Comparison of ENCODE assay signal across 23 cellular contexts in genomic region chr15:56327721-56328502, GRCh38. TPM values are rescaled to one million over a fixed set of nuclear protein-coding genes. Genes with fewer than 3 reads are reported as not detected.
DNase-seq lines count a peak whose midpoint lies in the region; ATAC-seq and TF ChIP-seq lines count a peak whose summit lies in the region.
"Had no signal": no experiment of that assay in that cellular context is flagged by ENCODE, and none has a peak within 500 bp of the region (broad histone marks: within the 10 kb centered on the region; RNA-seq: fewer than 3 reads in every experiment).

No MANE protein-coding gene starts in this region.

- H3F3A ChIP-seq in PC-9 (ENCODE audit: insufficient read depth, low read depth) = no peaks in the 10 kb centered on the region

- no peak overlapping the region for H3K4me3 ChIP-seq in PC-9
- H3K4me3 ChIP-seq: colonic mucosa, lower lobe of right lung, right lobe of liver, SJSA1 had no signal

- ATAC-seq in GM21786 (IDR thresholded peaks at IDR 0.05; ENCODE audit: unreplicated experiment) = no peak
- ATAC-seq: effector memory CD8-positive, alpha-beta T cell; right lobe of liver; stimulated activated naive CD8-positive, alpha-beta T cell treated with anti-CD3 and anti-CD28 coated beads, Interleukin-15, Interleukin-2, amounts not matched to agents 100 U/mL and 50 U/mL, for 24 hours had no signal

- no peaks in the 10 kb centered on the region for H3K27me3 ChIP-seq in PC-9 (ENCODE audit: insufficient read depth, low read depth)
- H3K27me3 ChIP-seq: colonic mucosa, right lobe of liver, SJSA1 had no signal

- no peaks in the 10 kb centered on the region for H3K9me2 ChIP-seq in PC-9 (ENCODE audit: insufficient read depth)

- peak overlapping the region; percentile 64 for H3K27ac Mint-ChIP-seq in MCF 10A (ENCODE audit: low read depth, unreplicated experiment)
- H3K27ac Mint-ChIP-seq: effector memory CD8-positive, alpha-beta T cell; HFFc6; T-helper 1 cell treated with Interleukin-12 subunit alpha and Interleukin-12 subunit beta and Interleukin-4 antibody, amounts not matched to agents 30 μg/mL and 1 μg/mL, for 36 hours had no signal

- H3K4me1 Mint-ChIP-seq in MCF 10A (ENCODE audit: insufficient read depth, unreplicated experiment) = peaks cover 38% of the 10 kb centered on the region

- intact Hi-C loops in PC-9 (cut with micrococcal nuclease; ENCODE audit: unreplicated experiment) (loop anchor here (2.0 kb wide), 1 partner anchor 81 kb away; no protein-coding TSS in a partner anchor), MCF 10A (cut with micrococcal nuclease) (loop anchor here (2.0 kb wide), 1 partner anchor 79 kb away; no protein-coding TSS in a partner anchor)

- no peaks in the 10 kb centered on the region for H3K36me3 ChIP-seq in PC-9 (ENCODE audit: low read depth)
- H3K36me3 ChIP-seq: colonic mucosa, lower lobe of right lung, right lobe of liver, SJSA1 had no signal

- POLR2A ChIA-PET in PC-9 (lab: Charles Lee; ENCODE audit: unreplicated experiment) (interaction anchor here (0.6 kb wide), 1 partner anchor 170 kb away, joined by 7 read pairs; no protein-coding TSS in a partner anchor), MCF 10A (lab: Yijun Ruan, JAX) (interaction anchor here (0.6 to 2.2 kb wide), 8 partner anchors 10 to 40 kb away, joined by 3 to 17 read pairs (median 5); partner anchors contain the start of gene TEX9)

- peak overlapping the region; percentile 60 for H3K4me3 Mint-ChIP-seq in MCF 10A (ENCODE audit: unreplicated experiment)
- H3K4me3 Mint-ChIP-seq: effector memory CD8-positive, alpha-beta T cell; HFFc6; T-helper 1 cell treated with Interleukin-12 subunit alpha and Interleukin-12 subunit beta and Interleukin-4 antibody, amounts not matched to agents 30 μg/mL and 1 μg/mL, for 36 hours had no signal

- H3K9me3 Mint-ChIP-seq in MCF 10A (ENCODE audit: unreplicated experiment) = peaks cover 16% of the 10 kb centered on the region
- H3K9me3 Mint-ChIP-seq: HFFc6 had no signal

- no peaks in the 10 kb centered on the region for H3K4me1 ChIP-seq in PC-9 (replicated peaks; ENCODE audit: insufficient read depth)
- H3K4me1 ChIP-seq: colonic mucosa, lower lobe of right lung, right lobe of liver had no signal

- no peak overlapping the region for H3K27ac ChIP-seq in PC-9
- H3K27ac ChIP-seq: C4-2B, colonic mucosa, lower lobe of right lung, right lobe of liver, SJSA1 had no signal

- no TSS peak for BruUV-seq in PC-9 (replicated peaks; lab: Mats Ljungman, UMichigan)
- BruUV-seq in MCF 10A (replicated peaks; lab: Mats Ljungman, UMichigan) = no TSS peak

- no peak overlapping the region for H2AFZ ChIP-seq in PC-9

- H3K4me2 ChIP-seq in PC-9 = no peak overlapping the region

- no peaks in the 10 kb centered on the region for H3K27me3 Mint-ChIP-seq in MCF 10A (ENCODE audit: insufficient read depth, unreplicated experiment)

- no peaks in the 10 kb centered on the region for H4K20me1 ChIP-seq in PC-9 (ENCODE audit: insufficient read depth)

- H3K36me3 Mint-ChIP-seq in MCF 10A (ENCODE audit: insufficient read depth, unreplicated experiment) = peaks cover 12% of the 10 kb centered on the region

- H3K9me3 ChIP-seq in PC-9 (ENCODE audit: insufficient read depth, low read depth) = no peaks in the 10 kb centered on the region
- H3K9me3 ChIP-seq: colonic mucosa, lower lobe of right lung, right lobe of liver, SJSA1 had no signal

- CTCF ChIA-PET in PC-9 (lab: Charles Lee) (no interaction called here), MCF 10A (lab: Yijun Ruan, JAX) (interaction anchor here (0.6 to 1.1 kb wide), 5 partner anchors 12 to 82 kb away, joined by 3 to 5 read pairs (median 3); no protein-coding TSS in a partner anchor)

- no peak for TF ChIP-seq CTCF in PC-9 (conservative IDR thresholded peaks at IDR 0.05)
- TF ChIP-seq CTCF in MCF 10A (IDR thresholded peaks at IDR 0.05; ENCODE audit: unreplicated experiment) = no peak

- DNase-seq in H4 (ENCODE audit: low spot score) (peak; percentile 44), PC-9 (peak; percentile 47 to 78), MCF 10A (ENCODE audit: unreplicated experiment) (peak; percentile 98), myocyte (ENCODE audit: low read depth) (peak; percentile 8), NCI-H128 (lab: John Stamatoyannopoulos, UW; ENCODE audit: unreplicated experiment) (no peak), NCI-H226 (no peak)
- no peak for DNase-seq in NK-92 treated with Interleukin-12 subunit alpha and Interleukin-12 subunit beta, amount 100 ng/mL, for 24 hours (lab: John Stamatoyannopoulos, UW)
- DNase-seq: activated CD4-positive, alpha-beta T cell treated with anti-CD3 and anti-CD28 coated beads for 4 hours; activated CD8-positive, alpha-beta memory T cell treated with anti-CD3 and anti-CD28 coated beads for 24 hours; activated T-cell treated with anti-CD3 and anti-CD28 coated beads, Interleukin-2, amount 50 U/mL, for 1 hour; colonic mucosa; effector memory CD8-positive, alpha-beta T cell; HFFc6; lower lobe of right lung; MM.1S; NCI-H1436; NCI-H69; right lobe of liver; stimulated activated naive CD8-positive, alpha-beta T cell treated with anti-CD3 and anti-CD28 coated beads, Interleukin-15, Interleukin-2, amounts not matched to agents 100 U/mL and 50 U/mL, for 24 hours had no signal

- no peaks in the 10 kb centered on the region for H3K79me2 ChIP-seq in PC-9 (ENCODE audit: low read depth)

RNA-seq across cellular contexts. Expression of gene TEX9, which starts 37.3 kb away (rescaled TPM):
- 3.5 and 9.5 TPM in 2 replicates for total RNA-seq in H4 (2014; rRNA removed; shearing (Covaris generic))
- 9.1 and 11.8 TPM in 2 replicates for total RNA-seq in PC-9 (2021)
- 6.3 and 6.8 TPM in 2 replicates for total RNA-seq in MCF 10A (2022)
- total RNA-seq in myocyte = 2.7 and 3.1 TPM in 2 replicates
- 3.3 TPM for polyA plus RNA-seq in myocyte (2012)

Comparison
In these comparisons a context has a peak if more than half of its experiments do, and no peak if none do; other contexts are left out.
1. DNase-seq: peak in H4 (single experiment), PC-9 (2 of 2), MCF 10A (single experiment) and myocyte (single experiment); none in NCI-H128 (single experiment), NCI-H226 (single experiment) and NK-92 treated with Interleukin-12 subunit alpha and Interleukin-12 subunit beta, amount 100 ng/mL, for 24 hours (single experiment).